ENCODE assay signal across 1 cellular context in the genomic region with DNA sequence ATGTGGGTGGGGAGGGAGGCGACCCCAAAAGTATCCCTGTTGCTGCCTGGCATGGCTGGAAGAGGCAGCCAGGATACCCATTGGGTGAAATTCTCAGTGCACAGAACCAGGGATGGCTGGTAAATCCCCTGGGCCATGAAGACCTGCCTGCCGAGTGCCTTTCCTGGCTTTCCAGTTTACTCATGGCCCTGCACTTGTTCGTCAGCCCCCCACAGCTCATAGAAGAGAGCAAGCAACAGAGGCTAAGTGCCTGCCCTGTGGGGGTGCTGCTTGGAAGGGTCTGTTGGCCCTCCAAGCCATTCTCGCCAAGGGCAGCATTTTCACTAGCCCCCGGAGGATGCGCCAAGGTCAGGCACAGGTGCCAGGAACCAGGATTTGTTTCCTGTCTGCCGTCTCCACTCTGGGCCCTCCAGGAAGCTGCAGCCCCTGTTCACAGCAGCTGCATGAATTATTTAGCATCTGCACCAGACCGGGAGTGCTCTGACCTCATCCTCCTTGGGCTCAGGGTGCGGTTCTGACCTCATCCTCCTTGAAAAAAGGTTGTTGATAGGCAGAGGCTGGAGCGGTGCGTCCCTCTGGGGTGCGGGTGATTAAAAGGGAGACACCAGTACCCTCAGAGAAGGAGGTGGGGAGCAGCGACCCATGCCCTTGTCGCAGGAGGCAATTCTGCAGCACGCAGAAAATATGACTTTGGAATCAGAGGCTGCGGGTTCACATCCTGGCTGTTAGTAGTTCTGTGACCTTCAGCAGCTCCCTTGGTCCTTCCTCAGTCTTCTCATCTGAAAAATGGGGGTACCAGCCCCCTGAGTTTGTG.
TF ChIP-seq lines count a peak whose summit lies in the region.

No MANE protein-coding gene starts in this region.

TF ChIP-seq in H1, 55 proteins besides CTCF, POLR2A, EP300 and RAD21 (continued from another document):
- TF ChIP-seq KDM1A (IDR thresholded peaks at IDR 0.05; ENCODE audit: borderline replicate concordance, low read length) (0 out of 2 replicates have a peak, but pooled peaks have one; percentile 34), CBX5 (IDR thresholded peaks at IDR 0.05; ENCODE audit: low read depth, low read length) (no peak), SUZ12 (IDR thresholded peaks at IDR 0.05; ENCODE audit: low read length) (no peak), BCL11A (IDR thresholded peaks at IDR 0.05; ENCODE audit: low read depth in 2 of 2, low read length in 2 of 2) (no peak), SIRT6 (IDR thresholded peaks at IDR 0.05; ENCODE audit: low read length) (no peak), RFX5 (IDR thresholded peaks at IDR 0.05; ENCODE audit: borderline replicate concordance, low read depth, low read length) (no peak), HDAC2 (IDR thresholded peaks at IDR 0.05; ENCODE audit: borderline replicate concordance in 1 of 2, low read depth in 2 of 2, low read length in 2 of 2) (0 out of 4 replicates have a peak, but pooled peaks of 1 of the 2 experiments have one; percentile 39)
- TF ChIP-seq, protein P1, sequence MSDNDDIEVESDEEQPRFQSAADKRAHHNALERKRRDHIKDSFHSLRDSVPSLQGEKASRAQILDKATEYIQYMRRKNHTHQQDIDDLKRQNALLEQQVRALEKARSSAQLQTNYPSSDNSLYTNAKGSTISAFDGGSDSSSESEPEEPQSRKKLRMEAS (IDR thresholded peaks at IDR 0.05), result no peak
